25 cellular contexts compared by ENCODE assay signal in genomic region chr12:69151254-69151751, GRCh38.
A peak's percentile ranks its signal among the peaks of the same experiment; 100 is the strongest.
DNase-seq lines count a peak whose midpoint lies in the region; ATAC-seq and TF ChIP-seq lines count a peak whose summit lies in the region.
"Had no signal": no experiment of that assay in that cellular context is flagged by ENCODE, and none has a peak within 500 bp of the region (broad histone marks: within the 10 kb centered on the region; RNA-seq: fewer than 3 reads in every experiment).

No MANE protein-coding gene starts in this region.

- no peak for TF ChIP-seq CTCF in choroid plexus epithelial cell (conservative IDR thresholded peaks at IDR 0.05; ENCODE audit: low read depth, low read length)

- ATAC-seq in GM21737 (IDR thresholded peaks at IDR 0.05; ENCODE audit: unreplicated experiment) (no peak), GM21529 (IDR thresholded peaks at IDR 0.05; ENCODE audit: unreplicated experiment) (no peak)
- ATAC-seq: effector memory CD8-positive, alpha-beta T cell; GM12878; K562; stimulated activated naive CD8-positive, alpha-beta T cell treated with anti-CD3 and anti-CD28 coated beads, Interleukin-15, Interleukin-2, amounts not matched to agents 100 U/mL and 50 U/mL, for 24 hours had no signal

- H3K36me3 Mint-ChIP-seq in activated naive CD4-positive, alpha-beta T cell treated with anti-CD3 and anti-CD28 coated beads, Interleukin-2, amount 10 ng/mL, durations not matched to agents 7 days and 5 days = no peaks in the 10 kb centered on the region
- H3K36me3 Mint-ChIP-seq: activated naive CD4-positive, alpha-beta T cell treated with anti-CD3 and anti-CD28 coated beads, Interleukin-2, amount 50 U/mL, for 24 hours; mesothelial cell of epicardium had no signal

- H3K4me1 Mint-ChIP-seq in activated naive CD4-positive, alpha-beta T cell treated with anti-CD3 and anti-CD28 coated beads, Interleukin-2, amount 10 ng/mL, durations not matched to agents 7 days and 5 days = peaks cover 18% of the 10 kb centered on the region

- H3K27ac Mint-ChIP-seq in activated naive CD4-positive, alpha-beta T cell treated with anti-CD3 and anti-CD28 coated beads, Interleukin-2, amount 10 ng/mL, durations not matched to agents 7 days and 5 days = no peak overlapping the region
- H3K27ac Mint-ChIP-seq: activated CD4-positive, alpha-beta T cell treated with anti-CD3 and anti-CD28 coated beads, Interleukin-2, amount 10 ng/mL, durations not matched to agents 24 days and 14 days; activated naive CD4-positive, alpha-beta T cell treated with anti-CD3 and anti-CD28 coated beads, Interleukin-2, amount 50 U/mL, for 24 hours; effector memory CD8-positive, alpha-beta T cell; HFFc6; mesothelial cell of epicardium had no signal

- H3K4me3 ChIP-seq in choroid plexus epithelial cell (ENCODE audit: low read depth, low read length) = no peak overlapping the region
- H3K4me3 ChIP-seq: GM12878, K562, SJCRH30, skin epidermis, vagina had no signal

- H3K9me3 Mint-ChIP-seq in activated naive CD4-positive, alpha-beta T cell treated with anti-CD3 and anti-CD28 coated beads, Interleukin-2, amount 10 ng/mL, durations not matched to agents 7 days and 5 days = no peaks in the 10 kb centered on the region
- H3K9me3 Mint-ChIP-seq: activated CD4-positive, alpha-beta T cell treated with anti-CD3 and anti-CD28 coated beads, Interleukin-2, amount 10 ng/mL, durations not matched to agents 24 days and 14 days; activated naive CD4-positive, alpha-beta T cell treated with anti-CD3 and anti-CD28 coated beads, Interleukin-2, amount 50 U/mL, for 24 hours; effector memory CD8-positive, alpha-beta T cell; HFFc6; mesothelial cell of epicardium had no signal

- no peaks in the 10 kb centered on the region for H3K27me3 Mint-ChIP-seq in activated naive CD4-positive, alpha-beta T cell treated with anti-CD3 and anti-CD28 coated beads, Interleukin-2, amount 10 ng/mL, durations not matched to agents 7 days and 5 days
- H3K27me3 Mint-ChIP-seq: activated CD4-positive, alpha-beta T cell treated with anti-CD3 and anti-CD28 coated beads, Interleukin-2, amount 10 ng/mL, durations not matched to agents 24 days and 14 days; activated naive CD4-positive, alpha-beta T cell treated with anti-CD3 and anti-CD28 coated beads, Interleukin-2, amount 50 U/mL, for 24 hours; effector memory CD8-positive, alpha-beta T cell had no signal

- DNase-seq in DMS53 (lab: John Stamatoyannopoulos, UW) = peak; percentile 72
- DNase-seq in NCI-H2107 treated with DMSO at 0.1 percent for 48 hours (lab: John Stamatoyannopoulos, UW; ENCODE audit: unreplicated experiment) = peak; percentile 89
- peak; percentile 65 for DNase-seq in choroid plexus epithelial cell (ENCODE audit: low read depth)
- peak; percentile 42 for DNase-seq in mucosa of gallbladder (ENCODE audit: low spot score)
- no peak for DNase-seq in activated naive CD4-positive, alpha-beta T cell treated with anti-CD3 and anti-CD28 coated beads, Interleukin-2, amount 10 ng/mL, durations not matched to agents 7 days and 5 days
- no peak for DNase-seq in NCI-H2081 (lab: John Stamatoyannopoulos, UW)
- DNase-seq: activated CD4-positive, alpha-beta T cell treated with anti-CD3 and anti-CD28 coated beads, Interleukin-2, amount 10 ng/mL, durations not matched to agents 24 days and 14 days; activated T-cell treated with anti-CD3 and anti-CD28 coated beads for 4 hours; C1 segment of cervical spinal cord; effector memory CD8-positive, alpha-beta T cell; HFFc6; NCI-H1105 treated with DMSO at 0.1 percent for 48 hours; NK-92 treated with Interleukin-12 subunit alpha and Interleukin-12 subunit beta, amount 100 ng/mL, for 24 hours; occipital lobe; SJCRH30; stimulated activated naive CD8-positive, alpha-beta T cell treated with anti-CD3 and anti-CD28 coated beads, Interleukin-15, Interleukin-2, amounts not matched to agents 100 U/mL and 50 U/mL, for 24 hours; T1000 had no signal

- H3K4me3 Mint-ChIP-seq in activated naive CD4-positive, alpha-beta T cell treated with anti-CD3 and anti-CD28 coated beads, Interleukin-2, amount 10 ng/mL, durations not matched to agents 7 days and 5 days = no peak overlapping the region
- H3K4me3 Mint-ChIP-seq: activated CD4-positive, alpha-beta T cell treated with anti-CD3 and anti-CD28 coated beads, Interleukin-2, amount 10 ng/mL, durations not matched to agents 24 days and 14 days; activated naive CD4-positive, alpha-beta T cell treated with anti-CD3 and anti-CD28 coated beads, Interleukin-2, amount 50 U/mL, for 24 hours; effector memory CD8-positive, alpha-beta T cell; HFFc6; mesothelial cell of epicardium had no signal

- CTCF ChIA-PET in activated naive CD4-positive, alpha-beta T cell treated with anti-CD3 and anti-CD28 coated beads, Interleukin-2, amount 10 ng/mL, durations not matched to agents 7 days and 5 days (lab: Charles Lee) = interaction anchor here (0.7 kb wide), 1 partner anchor 592 kb away, joined by 3 read pairs; no protein-coding TSS in a partner anchor

Comparison
In these comparisons a context has a peak if more than half of its experiments do, and no peak if none do; other contexts are left out.
1. DNase-seq: peak in DMS53 (single experiment), NCI-H2107 treated with DMSO at 0.1 percent for 48 hours (single experiment), choroid plexus epithelial cell (single experiment) and mucosa of gallbladder (single experiment); none in activated naive CD4-positive, alpha-beta T cell treated with anti-CD3 and anti-CD28 coated beads, Interleukin-2, amount 10 ng/mL, durations not matched to agents 7 days and 5 days (single experiment) and NCI-H2081 (0 of 2).